Comparison of ENCODE assay signal across 27 cellular contexts in the genomic region with DNA sequence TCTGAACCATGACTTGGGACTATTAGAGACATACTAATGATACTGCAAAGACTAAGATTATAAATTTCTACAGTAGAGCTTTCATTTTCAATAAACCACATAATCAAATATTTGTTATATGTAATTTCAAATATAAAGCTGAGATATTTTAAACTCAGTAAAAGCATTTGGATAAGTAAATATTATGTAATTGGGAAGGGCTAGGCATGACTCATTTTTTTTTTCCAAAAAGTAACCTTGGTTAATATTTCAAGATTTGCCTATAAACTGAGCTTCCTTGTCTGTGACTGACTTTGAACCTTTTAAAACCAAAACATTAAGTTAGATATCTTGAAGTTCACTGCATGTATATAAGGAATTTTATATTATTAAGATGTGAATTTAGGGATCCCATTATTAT.
"Had no signal": no experiment of that assay in that cellular context is flagged by ENCODE, and none has a peak within 500 bp of the region (broad histone marks: within the 10 kb centered on the region; RNA-seq: fewer than 3 reads in every experiment).

No MANE protein-coding gene starts in this region.

- ATAC-seq: foreskin keratinocyte; heart right ventricle; left colon; left ventricle myocardium superior; lower lobe of right lung; natural killer cell; sciatic nerve; stimulated activated naive B cell treated with anti-CD40 and anti-IgM and Interleukin-4, amounts not matched to agents 10 μg/mL and 1 μg/mL and 100 μg/mL, for 72 hours had no signal

- DNase-seq: cerebellar nuclear complex; cortex of kidney; dorsolateral prefrontal cortex; effector CD4-positive, alpha-beta T cell; foreskin keratinocyte; glutamatergic neuron; heart right ventricle; hippocampal formation; islet precursor cell; kidney glomerular epithelial cell; left colon; left ventricle myocardium superior; lower lobe of right lung; natural killer cell; occipital lobe; pancreas; stimulated activated CD4-positive, alpha-beta T cell treated with anti-CD3 and anti-CD28 coated beads, Interleukin-2, amount 100 ng/mL, for 24 hours; stimulated activated CD4-positive, alpha-beta T cell treated with anti-CD3 and anti-CD28 coated beads, Interleukin-4, amount 100 ng/mL, for 24 hours; stimulated activated naive B cell treated with anti-CD40 and anti-IgM and Interleukin-4, amounts not matched to agents 10 μg/mL and 1 μg/mL and 100 μg/mL, for 72 hours; upper lobe of left lung had no signal

- H3K27ac Mint-ChIP-seq: natural killer cell; progenitor cell of endocrine pancreas; stimulated activated naive B cell treated with anti-CD40 and anti-IgM and Interleukin-4, amounts not matched to agents 10 μg/mL and 1 μg/mL and 100 μg/mL, for 72 hours; stimulated activated naive CD8-positive, alpha-beta T cell treated with anti-CD3 and anti-CD28 coated beads, Interleukin-15, Interleukin-2, amounts not matched to agents 100 ng/mL and 50 ng/mL, for 24 hours had no signal

- H3K36me3 ChIP-seq: heart right ventricle, lower lobe of right lung, pancreas, right atrium auricular region, thoracic aorta, tibial nerve, upper lobe of left lung had no signal

- H3K36me3 Mint-ChIP-seq: natural killer cell; stimulated activated naive B cell treated with anti-CD40 and anti-IgM and Interleukin-4, amounts not matched to agents 10 μg/mL and 1 μg/mL and 100 μg/mL, for 72 hours had no signal

- FAIRE-seq: pancreas, urothelium cell line had no signal

- H3K4me3 Mint-ChIP-seq: natural killer cell; stimulated activated naive B cell treated with anti-CD40 and anti-IgM and Interleukin-4, amounts not matched to agents 10 μg/mL and 1 μg/mL and 100 μg/mL, for 72 hours; stimulated activated naive CD8-positive, alpha-beta T cell treated with anti-CD3 and anti-CD28 coated beads, Interleukin-15, Interleukin-2, amounts not matched to agents 100 ng/mL and 50 ng/mL, for 24 hours had no signal

- H3K9me3 ChIP-seq: heart right ventricle, lower lobe of right lung, pancreas, right atrium auricular region, thoracic aorta, tibial nerve, upper lobe of left lung had no signal

- H3K27ac ChIP-seq: dorsolateral prefrontal cortex, foreskin keratinocyte, heart right ventricle, lower lobe of right lung, pancreas, right atrium auricular region, thoracic aorta, tibial nerve, upper lobe of left lung had no signal

- H3K9me3 Mint-ChIP-seq: stimulated activated naive B cell treated with anti-CD40 and anti-IgM and Interleukin-4, amounts not matched to agents 10 μg/mL and 1 μg/mL and 100 μg/mL, for 72 hours; stimulated activated naive CD8-positive, alpha-beta T cell treated with anti-CD3 and anti-CD28 coated beads, Interleukin-15, Interleukin-2, amounts not matched to agents 100 ng/mL and 50 ng/mL, for 24 hours had no signal

- H3K27me3 Mint-ChIP-seq: progenitor cell of endocrine pancreas; stimulated activated naive B cell treated with anti-CD40 and anti-IgM and Interleukin-4, amounts not matched to agents 10 μg/mL and 1 μg/mL and 100 μg/mL, for 72 hours; stimulated activated naive CD8-positive, alpha-beta T cell treated with anti-CD3 and anti-CD28 coated beads, Interleukin-15, Interleukin-2, amounts not matched to agents 100 ng/mL and 50 ng/mL, for 24 hours had no signal

- H3K4me1 ChIP-seq: foreskin keratinocyte, lower lobe of right lung, upper lobe of left lung had no signal

- H3K4me3 ChIP-seq: dorsolateral prefrontal cortex, heart right ventricle, lower lobe of right lung, pancreas, right atrium auricular region, thoracic aorta, tibial nerve, upper lobe of left lung had no signal

- H3K27me3 ChIP-seq: dorsolateral prefrontal cortex, foreskin keratinocyte, heart right ventricle, pancreas, right atrium auricular region, tibial nerve, upper lobe of left lung had no signal

- H3K4me1 Mint-ChIP-seq: natural killer cell; stimulated activated naive B cell treated with anti-CD40 and anti-IgM and Interleukin-4, amounts not matched to agents 10 μg/mL and 1 μg/mL and 100 μg/mL, for 72 hours had no signal
